8 cellular contexts compared by ENCODE assay signal in genomic region chr9:14321517-14322125, GRCh38. TPM values are rescaled to one million over a fixed set of nuclear protein-coding genes. Genes with fewer than 3 reads are reported as not detected.
DNase-seq lines count a peak whose midpoint lies in the region; ATAC-seq and TF ChIP-seq lines count a peak whose summit lies in the region.

No MANE protein-coding gene starts in this region.

- ATAC-seq in GM21723 (IDR thresholded peaks at IDR 0.05; ENCODE audit: unreplicated experiment) (no peak), GM18873 (IDR thresholded peaks at IDR 0.05; ENCODE audit: low FRiP score, unreplicated experiment) (no peak)

- H3K36me3 Mint-ChIP-seq in MCF 10A (ENCODE audit: insufficient read depth, unreplicated experiment) = no peaks in the 10 kb centered on the region

- intact Hi-C loops in MCF 10A (cut with micrococcal nuclease) = loop anchor here (2.0 to 10.0 kb wide), 6 partner anchors 31 to 874 kb away; no protein-coding TSS in a partner anchor

- H3K9me3 Mint-ChIP-seq in MCF 10A (ENCODE audit: unreplicated experiment) = no peaks in the 10 kb centered on the region

- H3K36me3 ChIP-seq in BE2C = no peaks in the 10 kb centered on the region
- no peaks in the 10 kb centered on the region for H3K36me3 ChIP-seq in KOPT-K1 (ENCODE audit: insufficient read depth, low read length)
- H3K36me3 ChIP-seq in mucosa of stomach (ENCODE audit: control insufficient read depth, insufficient read depth, low read length) = no peaks in the 10 kb centered on the region

- H3K27ac ChIP-seq in KOPT-K1 (ENCODE audit: low read depth, low read length, poor library complexity, severe bottlenecking) = peak overlapping the region; percentile 71

- no peaks in the 10 kb centered on the region for H3K27me3 ChIP-seq in BE2C
- H3K27me3 ChIP-seq in mucosa of stomach (ENCODE audit: control insufficient read depth, insufficient read depth, low read length) = no peaks in the 10 kb centered on the region

- H3K9me3 ChIP-seq in BE2C (no peaks in the 10 kb centered on the region), KOPT-K1 (ENCODE audit: insufficient read depth, low read length, poor library complexity, severe bottlenecking) (no peaks in the 10 kb centered on the region), mucosa of stomach (ENCODE audit: control insufficient read depth, low read length) (no peaks in the 10 kb centered on the region)

- no peaks in the 10 kb centered on the region for H3K27me3 Mint-ChIP-seq in MCF 10A (ENCODE audit: insufficient read depth, unreplicated experiment)

- H3K9ac ChIP-seq in mucosa of stomach (ENCODE audit: low read length) = peak overlapping the region; percentile 91

- H3K4me3 ChIP-seq in BE2C (ENCODE audit: low read depth, low read length) (peak overlapping the region; percentile 76), mucosa of stomach (ENCODE audit: low read length) (no peak overlapping the region)

- TF ChIP-seq CTCF in BE2C (IDR thresholded peaks at IDR 0.05; ENCODE audit: low read depth, low read length) = no peak
- TF ChIP-seq CTCF in MCF 10A (IDR thresholded peaks at IDR 0.05; ENCODE audit: unreplicated experiment) = no peak

- H3K4me3 Mint-ChIP-seq in MCF 10A (ENCODE audit: unreplicated experiment) = peak overlapping the region; percentile 86

- H3K4me1 Mint-ChIP-seq in MCF 10A (ENCODE audit: insufficient read depth, unreplicated experiment) = peaks cover 60% of the 10 kb centered on the region

- POLR2A ChIA-PET in MCF 10A (lab: Yijun Ruan, JAX) = interaction anchor here (0.7 to 6.1 kb wide), 14 partner anchors 10 to 894 kb away, joined by 3 to 77 read pairs (median 4); no protein-coding TSS in a partner anchor

- H3K27ac Mint-ChIP-seq in MCF 10A (ENCODE audit: low read depth, unreplicated experiment) = peak overlapping the region; percentile 81

- CTCF ChIA-PET in MCF 10A (lab: Yijun Ruan, JAX) = interaction anchor here (0.6 to 1.7 kb wide), 4 partner anchors 14 to 1510 kb away, joined by 3 to 11 read pairs (median 3); no protein-coding TSS in a partner anchor

- peaks cover 14% of the 10 kb centered on the region for H3K4me1 ChIP-seq in BE2C
- H3K4me1 ChIP-seq in mucosa of stomach (ENCODE audit: control insufficient read depth, insufficient read depth, low read length) = peaks cover 17% of the 10 kb centered on the region

- BruUV-seq in MCF 10A (replicated peaks; lab: Mats Ljungman, UMichigan) = TSS peak; percentile 33

- DNase-seq in BE2C (no peak), MCF 10A (ENCODE audit: unreplicated experiment) (no peak), NCI-H526 treated with DMSO at 0.1 percent for 48 hours (lab: John Stamatoyannopoulos, UW) (no peak), medulla oblongata (ENCODE audit: extremely low spot score) (no peak)

RNA-seq across cellular contexts. Expression of gene NFIB, which starts 7.7 kb away (rescaled TPM):
- 9.2 TPM for polyA plus RNA-seq in BE2C (2012; ENCODE audit: insufficient read depth, insufficient read length, low read depth)
- 52.2 and 70.8 TPM in 2 replicates for total RNA-seq in MCF 10A (2022)
